In the genomic region with DNA sequence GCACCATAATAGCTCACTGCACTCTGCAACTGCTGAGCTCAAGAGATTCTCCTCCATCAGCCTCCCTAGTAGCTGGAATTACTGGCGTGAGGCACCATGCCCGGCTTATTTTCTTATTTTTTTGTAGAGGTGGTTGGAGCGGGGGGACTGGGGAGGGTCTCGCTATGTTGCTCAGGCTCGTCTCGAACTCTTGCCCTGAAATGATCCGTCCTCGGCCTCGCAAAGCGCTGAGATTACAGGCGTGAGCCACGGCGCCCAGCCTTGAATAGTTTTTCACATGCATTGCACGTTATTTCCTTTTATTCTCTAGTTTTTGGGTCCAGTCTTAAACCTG, we compare ENCODE assay signal across 7 cellular contexts. TPM values are rescaled to one million over a fixed set of nuclear protein-coding genes. Genes with fewer than 3 reads are reported as not detected.
DNase-seq lines count a peak whose midpoint lies in the region; ATAC-seq and TF ChIP-seq lines count a peak whose summit lies in the region.

No MANE protein-coding gene starts in this region.

- no peak for DNase-seq in HFFc6
- no peak for DNase-seq in activated naive CD4-positive, alpha-beta T cell treated with anti-CD3 and anti-CD28 coated beads, Interleukin-2, amount 50 U/mL, for 72 hours (ENCODE audit: low spot score in 2 of 2)
- DNase-seq in substantia nigra (lab: John Stamatoyannopoulos, UW): no peak
- no peak for DNase-seq in NCI-H2171 treated with DMSO at 0.1 percent for 48 hours (lab: John Stamatoyannopoulos, UW)
- no peak for DNase-seq in inferior parietal cortex (ENCODE audit: extremely low spot score)

- H3K9me3 ChIP-seq in iPS-20b (ENCODE audit: insufficient read depth, low read depth, low read length): no peaks in the 10 kb centered on the region

- peak overlapping the region; percentile 86 for H3K27ac Mint-ChIP-seq in HFFc6
- peak overlapping the region; percentile 80 to 98 for H3K27ac Mint-ChIP-seq in activated naive CD4-positive, alpha-beta T cell treated with anti-CD3 and anti-CD28 coated beads, Interleukin-2, amount 50 U/mL, for 72 hours

- no peak for TF ChIP-seq CTCF in HFFc6 (IDR thresholded peaks at IDR 0.05)

- peaks cover 22% of the 10 kb centered on the region for H3K4me1 Mint-ChIP-seq in HFFc6 (ENCODE audit: low read depth)

- H3K27me3 Mint-ChIP-seq in HFFc6 (ENCODE audit: insufficient read depth): peaks cover 6% of the 10 kb centered on the region; the same call in 1 of the 2 replicates

- H3K4me3 Mint-ChIP-seq in HFFc6: peak overlapping the region; percentile 96

- H3K9me3 Mint-ChIP-seq in HFFc6: no peaks in the 10 kb centered on the region
- H3K9me3 Mint-ChIP-seq in activated naive CD4-positive, alpha-beta T cell treated with anti-CD3 and anti-CD28 coated beads, Interleukin-2, amount 50 U/mL, for 72 hours: no peaks in the 10 kb centered on the region

- no peaks in the 10 kb centered on the region for H3K27me3 ChIP-seq in iPS-20b (ENCODE audit: insufficient read depth, low read length)

- peaks cover 24% of the 10 kb centered on the region for H3K36me3 ChIP-seq in iPS-20b (ENCODE audit: insufficient read depth, low read depth, low read length)

- H3K9ac ChIP-seq in iPS-20b (ENCODE audit: low read depth, low read length): peak overlapping the region; percentile 48; the same call in 1 of the 2 replicates

- ATAC-seq in activated naive CD4-positive, alpha-beta T cell treated with anti-CD3 and anti-CD28 coated beads, Interleukin-2, amount 50 U/mL, for 72 hours: no peak
- ATAC-seq in HG02642 (IDR thresholded peaks at IDR 0.05; ENCODE audit: poor library complexity, unreplicated experiment): no peak

- H3K36me3 Mint-ChIP-seq in HFFc6 (ENCODE audit: low read depth): peaks cover 13% of the 10 kb centered on the region; the same call in 1 of the 2 replicates
- H3K36me3 Mint-ChIP-seq in activated naive CD4-positive, alpha-beta T cell treated with anti-CD3 and anti-CD28 coated beads, Interleukin-2, amount 50 U/mL, for 72 hours: peaks cover 21 to 24% of the 10 kb centered on the region in 2 donors

- peaks cover 4% of the 10 kb centered on the region; the same call in 1 of the 2 replicates for H3K4me1 ChIP-seq in iPS-20b (ENCODE audit: insufficient read depth, low read length)

- peak overlapping the region; percentile 6 for H3K27ac ChIP-seq in iPS-20b (ENCODE audit: low read length)
- H3K27ac ChIP-seq in substantia nigra (ENCODE audit: low read depth, low read length, poor library complexity, severe bottlenecking): peak overlapping the region; percentile 87

- H3K4me3 ChIP-seq in iPS-20b (ENCODE audit: low read length): peak overlapping the region; percentile 41; the same call in 1 of the 2 replicates

RNA-seq across cellular contexts. Expression of gene LAMTOR4, which starts 0.5 kb away (rescaled TPM):
- 100 to 1,000 TPM in 5 of 6 experiments, 10 to 100 TPM in 1; 99.5 to 137 (median 110) TPM for total RNA-seq in HFFc6 (2021; fragmentation: NEBNext Ultra II Directional; extraction: Animal tissue kit (Norgen Biotek cat#: 25700))
- total RNA-seq in activated naive CD4-positive, alpha-beta T cell treated with anti-CD3 and anti-CD28 coated beads, Interleukin-2, amount 50 U/mL, for 72 hours: 100 to 1,000 TPM; 147 to 153 TPM

RNA-seq across cellular contexts. Expression of gene TRAPPC14, which starts 10.3 kb away (rescaled TPM):
- 10 to 100 TPM; 19.1 to 23.4 (median 21.7) TPM for total RNA-seq in HFFc6 (2021; fragmentation: NEBNext Ultra II Directional; extraction: Animal tissue kit (Norgen Biotek cat#: 25700))
- total RNA-seq in activated naive CD4-positive, alpha-beta T cell treated with anti-CD3 and anti-CD28 coated beads, Interleukin-2, amount 50 U/mL, for 72 hours: 10 to 100 TPM; 17.1 to 32.8 TPM

RNA-seq across cellular contexts. Expression of gene GAL3ST4, which starts 20.2 kb away (rescaled TPM):
- total RNA-seq in HFFc6 (2021; fragmentation: NEBNext Ultra II Directional; extraction: Animal tissue kit (Norgen Biotek cat#: 25700)): 1 to 10 TPM; 5.1 to 8.6 (median 7.1) TPM
- total RNA-seq in activated naive CD4-positive, alpha-beta T cell treated with anti-CD3 and anti-CD28 coated beads, Interleukin-2, amount 50 U/mL, for 72 hours: 10 to 100 TPM in 1 of 2 donors, 1 to 10 TPM in 1; 7.7 to 12.5 TPM

RNA-seq across cellular contexts. Expression of gene MBLAC1, which starts 21.4 kb away (rescaled TPM):
- 1 to 10 TPM; 2.3 to 3.0 (median 2.5) TPM for total RNA-seq in HFFc6 (2021; fragmentation: NEBNext Ultra II Directional; extraction: Animal tissue kit (Norgen Biotek cat#: 25700))
- 1 to 10 TPM; 2.6 to 5.6 TPM for total RNA-seq in activated naive CD4-positive, alpha-beta T cell treated with anti-CD3 and anti-CD28 coated beads, Interleukin-2, amount 50 U/mL, for 72 hours

RNA-seq across cellular contexts. Expression of gene CNPY4, which starts 28.8 kb away (rescaled TPM):
- 10 to 100 TPM; 24.4 to 32.4 (median 26.3) TPM for total RNA-seq in HFFc6 (2021; fragmentation: NEBNext Ultra II Directional; extraction: Animal tissue kit (Norgen Biotek cat#: 25700))
- 10 to 100 TPM; 16.4 to 20.9 TPM for total RNA-seq in activated naive CD4-positive, alpha-beta T cell treated with anti-CD3 and anti-CD28 coated beads, Interleukin-2, amount 50 U/mL, for 72 hours
